21 cellular contexts compared by ENCODE assay signal in the genomic region with DNA sequence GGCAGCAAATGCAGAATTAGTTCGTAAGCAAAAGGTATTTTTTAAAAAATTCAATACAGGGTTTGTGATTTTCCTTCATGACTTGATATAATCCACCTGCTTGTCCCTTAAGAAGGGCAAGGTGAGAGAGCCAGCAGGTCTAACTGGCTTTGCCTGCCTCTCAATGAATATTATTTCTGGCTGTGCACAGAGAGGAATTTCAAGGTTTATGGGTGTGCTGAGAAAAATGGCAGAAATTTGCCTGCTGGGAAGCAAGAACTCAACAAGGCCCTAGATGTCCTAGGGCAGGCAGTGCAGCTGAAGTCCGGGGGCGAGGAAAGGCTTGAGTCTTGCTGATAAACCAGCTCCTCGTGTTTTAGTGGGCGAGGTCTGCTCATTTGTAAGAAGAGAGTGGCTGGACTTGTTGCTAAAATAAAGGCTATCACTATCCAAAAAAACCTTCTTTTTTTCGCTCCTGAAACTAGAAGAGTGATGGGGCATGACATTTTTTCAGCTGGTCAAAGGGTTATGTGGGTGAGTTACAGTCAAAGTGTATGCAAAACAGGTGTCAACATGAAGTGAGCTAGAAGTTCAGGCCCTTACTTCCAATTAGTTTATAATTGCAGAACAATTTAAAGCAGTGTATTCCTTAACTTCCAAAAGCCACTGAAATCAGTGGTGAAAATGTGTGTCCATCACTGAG.
DNase-seq lines count a peak whose midpoint lies in the region; ATAC-seq, FAIRE-seq and TF ChIP-seq lines count a peak whose summit lies in the region.
"Had no signal": no experiment of that assay in that cellular context is flagged by ENCODE, and none has a peak within 500 bp of the region (broad histone marks: within the 10 kb centered on the region; RNA-seq: fewer than 3 reads in every experiment).

No MANE protein-coding gene starts in this region.

- no peaks in the 10 kb centered on the region for H3K36me3 ChIP-seq in bronchial epithelial cell (ENCODE audit: control insufficient read depth, insufficient read depth, low read length)
- H3K36me3 ChIP-seq in SK-N-SH (replicated peaks in 1 of 2; ENCODE audit: control insufficient read depth in 1 of 2, insufficient read depth in 2 of 2, low read length in 1 of 2) = no peaks in the 10 kb centered on the region
- H3K36me3 ChIP-seq: right lobe of liver, tibial artery had no signal

- H3K9me2 ChIP-seq in SK-N-SH = no peaks in the 10 kb centered on the region

- H3K9me3 ChIP-seq in SK-N-SH = peaks cover 5% of the 10 kb centered on the region; the same call in 1 of the 2 replicates
- H3K9me3 ChIP-seq: right lobe of liver, tibial artery had no signal

- peaks cover 0 to 3% of the 10 kb centered on the region in 2 donors for H3K9me3 Mint-ChIP-seq in stimulated activated naive B cell treated with anti-CD40 and anti-IgM and Interleukin-4, amounts not matched to agents 10 μg/mL and 1 μg/mL and 100 μg/mL, for 72 hours

- H3K4me3 ChIP-seq in bronchial epithelial cell (ENCODE audit: low read depth, low read length) = no peak overlapping the region
- no peak overlapping the region for H3K4me3 ChIP-seq in SK-N-SH (ENCODE audit: low read depth in 2 of 2, low read length in 1 of 2)
- H3K4me3 ChIP-seq: lung, right lobe of liver, tibial artery had no signal

- ATAC-seq in HG03066 (IDR thresholded peaks at IDR 0.05; ENCODE audit: low read depth, unreplicated experiment) (peak; percentile 69), HG02588 (IDR thresholded peaks at IDR 0.05; ENCODE audit: unreplicated experiment) (no peak)
- peak; percentile 50 to 52 for ATAC-seq in stimulated activated naive B cell treated with anti-CD40 and anti-IgM and Interleukin-4, amounts not matched to agents 10 μg/mL and 1 μg/mL and 100 μg/mL, for 72 hours (replicated peaks)
- ATAC-seq: activated CD8-positive, alpha-beta T cell treated with anti-CD3 and anti-CD28 coated beads for 36 hours; right lobe of liver had no signal

- no peaks in the 10 kb centered on the region for H3K27me3 ChIP-seq in bronchial epithelial cell (ENCODE audit: control insufficient read depth, insufficient read depth, low read length)
- H3K27me3 ChIP-seq in SK-N-SH (ENCODE audit: insufficient read depth) = no peaks in the 10 kb centered on the region
- H3K27me3 ChIP-seq: right lobe of liver, tibial artery had no signal

- TF ChIP-seq RAD21 in SK-N-SH (IDR thresholded peaks at IDR 0.05; ENCODE audit: low read length) = no peak

- no peak overlapping the region for H3K27ac Mint-ChIP-seq in stimulated activated naive B cell treated with anti-CD40 and anti-IgM and Interleukin-4, amounts not matched to agents 10 μg/mL and 1 μg/mL and 100 μg/mL, for 72 hours
- H3K27ac Mint-ChIP-seq: activated B cell treated with CpG ODN at 0.5 μM for 24 hours; activated CD8-positive, alpha-beta T cell treated with anti-CD3 and anti-CD28 coated beads for 36 hours; activated naive CD8-positive, alpha-beta T cell; activated T-cell treated with anti-CD3 and anti-CD28 coated beads, Interleukin-2, amount 50 U/mL, for 24 hours; T-helper 2 cell treated with Interferon-gamma antibody and Interleukin-4, amounts not matched to agents 5 μg/mL and 100 μg/mL, for 36 hours had no signal

- H3K79me2 ChIP-seq in SK-N-SH (ENCODE audit: insufficient read depth) = no peaks in the 10 kb centered on the region

- no peaks in the 10 kb centered on the region for H3F3A ChIP-seq in SK-N-SH (replicated peaks; ENCODE audit: insufficient read depth)

- no peaks in the 10 kb centered on the region for H4K20me1 ChIP-seq in SK-N-SH (ENCODE audit: insufficient read depth)

- no peak overlapping the region for H3K27ac ChIP-seq in SK-N-SH (ENCODE audit: low read depth in 2 of 2, low read length in 1 of 2)
- H3K27ac ChIP-seq: right lobe of liver, tibial artery had no signal

- H3K4me2 ChIP-seq in SK-N-SH = no peak overlapping the region

- FAIRE-seq in GM19239 (lab: Jason Lieb, UNC) = peak; percentile 31
- peak; percentile 40 for FAIRE-seq in bronchial epithelial cell (lab: Jason Lieb, UNC)

- peaks cover 19 to 37% of the 10 kb centered on the region in 2 donors for H3K4me1 Mint-ChIP-seq in stimulated activated naive B cell treated with anti-CD40 and anti-IgM and Interleukin-4, amounts not matched to agents 10 μg/mL and 1 μg/mL and 100 μg/mL, for 72 hours

- TF ChIP-seq EP300 in SK-N-SH (IDR thresholded peaks at IDR 0.05; ENCODE audit: borderline replicate concordance in 1 of 2, low read depth in 1 of 2, low read length in 1 of 2) = no peak

- no peak overlapping the region for H2AFZ ChIP-seq in SK-N-SH (ENCODE audit: low read depth)

- POLR2A ChIA-PET in SK-N-SH (lab: Yijun Ruan, JAX) = no interaction called here

- H3K27me3 Mint-ChIP-seq in stimulated activated naive B cell treated with anti-CD40 and anti-IgM and Interleukin-4, amounts not matched to agents 10 μg/mL and 1 μg/mL and 100 μg/mL, for 72 hours = peaks cover 0 to 3% of the 10 kb centered on the region in 2 donors
- H3K27me3 Mint-ChIP-seq: activated B cell treated with CpG ODN at 0.5 μM for 24 hours; activated CD8-positive, alpha-beta T cell treated with anti-CD3 and anti-CD28 coated beads for 36 hours; activated naive CD8-positive, alpha-beta T cell; activated T-cell treated with anti-CD3 and anti-CD28 coated beads, Interleukin-2, amount 50 U/mL, for 24 hours had no signal

- TF ChIP-seq CTCF in bronchial epithelial cell (IDR thresholded peaks at IDR 0.05; ENCODE audit: insufficient read depth, low read length, severe bottlenecking) (no peak), SK-N-SH (IDR thresholded peaks at IDR 0.05) (no peak)

- DNase-seq in GM19239 (ENCODE audit: insufficient read length, low spot score) (no peak), bronchial epithelial cell (ENCODE audit: low read depth) (peak; percentile 22), SK-N-SH (no peak), medulla oblongata (ENCODE audit: extremely low spot score) (no peak)
- DNase-seq in stimulated activated naive B cell treated with anti-CD40 and anti-IgM and Interleukin-4, amounts not matched to agents 10 μg/mL and 1 μg/mL and 100 μg/mL, for 72 hours = no peak
- DNase-seq: activated B cell treated with CpG ODN at 0.5 μM for 24 hours; activated CD8-positive, alpha-beta T cell treated with anti-CD3 and anti-CD28 coated beads for 36 hours; activated T-cell treated with anti-CD3 and anti-CD28 coated beads, Interleukin-2, amount 50 U/mL, for 24 hours; DND-41; hippocampal formation; islet precursor cell; NCI-H1694; NCI-H774; right lobe of liver; stimulated activated naive CD4-positive, alpha-beta T cell treated with Interleukin-2 at 50 U/mL for 16 hours; tibial artery had no signal

- no peak overlapping the region for H3K4me3 Mint-ChIP-seq in stimulated activated naive B cell treated with anti-CD40 and anti-IgM and Interleukin-4, amounts not matched to agents 10 μg/mL and 1 μg/mL and 100 μg/mL, for 72 hours
- H3K4me3 Mint-ChIP-seq: activated B cell treated with CpG ODN at 0.5 μM for 24 hours; activated CD8-positive, alpha-beta T cell treated with anti-CD3 and anti-CD28 coated beads for 36 hours; activated naive CD8-positive, alpha-beta T cell; activated T-cell treated with anti-CD3 and anti-CD28 coated beads, Interleukin-2, amount 50 U/mL, for 24 hours; T-helper 2 cell treated with Interferon-gamma antibody and Interleukin-4, amounts not matched to agents 5 μg/mL and 100 μg/mL, for 36 hours had no signal

- CTCF ChIA-PET in SK-N-SH (lab: Yijun Ruan, JAX) = interaction anchor here (1.3 kb wide), 1 partner anchor 973 kb away, joined by 3 read pairs; no protein-coding TSS in a partner anchor

- H3K9ac ChIP-seq in SK-N-SH = no peak overlapping the region

- no peaks in the 10 kb centered on the region for H3K4me1 ChIP-seq in SK-N-SH (ENCODE audit: control insufficient read depth in 1 of 2, insufficient read depth in 2 of 2, low read depth in 1 of 2, low read length in 1 of 2)
- H3K4me1 ChIP-seq: right lobe of liver had no signal

- peaks cover 4 to 9% of the 10 kb centered on the region in 2 donors for H3K36me3 Mint-ChIP-seq in stimulated activated naive B cell treated with anti-CD40 and anti-IgM and Interleukin-4, amounts not matched to agents 10 μg/mL and 1 μg/mL and 100 μg/mL, for 72 hours

- 91% methylated on average over 6 of the region's 6 CpGs for WGBS in SK-N-SH (ENCODE audit: low lambda C conversion rate)

TF ChIP-seq in SK-N-SH, 30 proteins besides CTCF, POLR2A, EP300 and RAD21:
- TF ChIP-seq MEF2A (IDR thresholded peaks at IDR 0.05; ENCODE audit: borderline replicate concordance, low read depth) = no peak
TF ChIP-seq in SK-N-SH: peak in this region for 0.
